ENCODE assay signal across 1 cellular context in the genomic region with DNA sequence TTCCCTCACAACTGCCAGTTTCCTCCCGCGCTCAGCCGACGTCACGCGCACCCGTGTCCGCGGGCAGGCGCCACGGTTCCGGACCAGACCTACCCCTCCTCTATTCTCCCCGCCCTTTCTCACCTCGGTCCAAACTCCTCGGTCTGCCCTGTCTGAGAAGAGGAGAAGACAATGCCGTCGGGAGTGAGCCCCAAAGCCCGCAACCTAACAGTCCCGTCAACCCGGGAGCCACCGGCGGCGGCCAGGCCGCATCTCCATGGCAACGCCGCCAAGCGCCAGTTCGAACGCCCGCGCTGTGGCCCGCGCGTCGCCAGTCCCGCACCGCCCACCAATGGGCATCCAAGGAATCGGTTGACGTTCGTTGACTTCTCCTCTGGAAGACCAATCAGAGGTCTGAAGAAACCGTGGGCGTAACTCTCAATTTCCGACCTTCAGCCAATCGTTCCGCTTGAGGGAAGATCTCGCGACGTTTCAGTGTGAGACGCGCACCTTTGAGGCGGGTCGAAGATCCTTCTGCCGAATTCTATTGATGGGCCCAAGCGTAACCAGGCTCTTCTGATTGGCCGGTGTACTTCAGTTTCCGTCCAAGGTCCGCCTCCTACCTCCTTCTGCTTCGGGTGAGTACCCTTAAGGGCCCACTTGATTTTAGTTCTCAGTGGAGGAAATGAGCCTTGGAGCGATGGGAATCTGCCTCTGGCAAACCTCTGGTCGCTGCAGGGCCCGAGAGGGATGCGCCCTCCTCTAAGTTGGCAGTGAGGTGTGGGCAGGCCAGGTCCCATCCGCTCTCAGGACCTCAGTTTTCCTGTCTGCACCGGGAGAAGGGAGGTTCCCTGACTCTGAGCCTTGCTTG.
TF ChIP-seq lines count a peak whose summit lies in the region.

A gene with protein sequence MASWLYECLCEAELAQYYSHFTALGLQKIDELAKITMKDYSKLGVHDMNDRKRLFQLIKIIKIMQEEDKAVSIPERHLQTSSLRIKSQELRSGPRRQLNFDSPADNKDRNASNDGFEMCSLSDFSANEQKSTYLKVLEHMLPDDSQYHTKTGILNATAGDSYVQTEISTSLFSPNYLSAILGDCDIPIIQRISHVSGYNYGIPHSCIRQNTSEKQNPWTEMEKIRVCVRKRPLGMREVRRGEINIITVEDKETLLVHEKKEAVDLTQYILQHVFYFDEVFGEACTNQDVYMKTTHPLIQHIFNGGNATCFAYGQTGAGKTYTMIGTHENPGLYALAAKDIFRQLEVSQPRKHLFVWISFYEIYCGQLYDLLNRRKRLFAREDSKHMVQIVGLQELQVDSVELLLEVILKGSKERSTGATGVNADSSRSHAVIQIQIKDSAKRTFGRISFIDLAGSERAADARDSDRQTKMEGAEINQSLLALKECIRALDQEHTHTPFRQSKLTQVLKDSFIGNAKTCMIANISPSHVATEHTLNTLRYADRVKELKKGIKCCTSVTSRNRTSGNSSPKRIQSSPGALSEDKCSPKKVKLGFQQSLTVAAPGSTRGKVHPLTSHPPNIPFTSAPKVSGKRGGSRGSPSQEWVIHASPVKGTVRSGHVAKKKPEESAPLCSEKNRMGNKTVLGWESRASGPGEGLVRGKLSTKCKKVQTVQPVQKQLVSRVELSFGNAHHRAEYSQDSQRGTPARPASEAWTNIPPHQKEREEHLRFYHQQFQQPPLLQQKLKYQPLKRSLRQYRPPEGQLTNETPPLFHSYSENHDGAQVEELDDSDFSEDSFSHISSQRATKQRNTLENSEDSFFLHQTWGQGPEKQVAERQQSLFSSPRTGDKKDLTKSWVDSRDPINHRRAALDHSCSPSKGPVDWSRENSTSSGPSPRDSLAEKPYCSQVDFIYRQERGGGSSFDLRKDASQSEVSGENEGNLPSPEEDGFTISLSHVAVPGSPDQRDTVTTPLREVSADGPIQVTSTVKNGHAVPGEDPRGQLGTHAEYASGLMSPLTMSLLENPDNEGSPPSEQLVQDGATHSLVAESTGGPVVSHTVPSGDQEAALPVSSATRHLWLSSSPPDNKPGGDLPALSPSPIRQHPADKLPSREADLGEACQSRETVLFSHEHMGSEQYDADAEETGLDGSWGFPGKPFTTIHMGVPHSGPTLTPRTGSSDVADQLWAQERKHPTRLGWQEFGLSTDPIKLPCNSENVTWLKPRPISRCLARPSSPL (N-terminal part only) (minus strand): TSS at position 286 of the 850 bp plus-strand sequence. CDS start 17,922 bp downstream, outside the sequence.
A gene (plus strand): TSS at position 587 of the 850 bp plus-strand sequence. CDS start 9,471 bp downstream, outside the sequence.

TF ChIP-seq in HEK293, 187 proteins besides CTCF, POLR2A, EP300 and RAD21 (continued from another document and continues in another):
- TF ChIP-seq, protein P1, sequence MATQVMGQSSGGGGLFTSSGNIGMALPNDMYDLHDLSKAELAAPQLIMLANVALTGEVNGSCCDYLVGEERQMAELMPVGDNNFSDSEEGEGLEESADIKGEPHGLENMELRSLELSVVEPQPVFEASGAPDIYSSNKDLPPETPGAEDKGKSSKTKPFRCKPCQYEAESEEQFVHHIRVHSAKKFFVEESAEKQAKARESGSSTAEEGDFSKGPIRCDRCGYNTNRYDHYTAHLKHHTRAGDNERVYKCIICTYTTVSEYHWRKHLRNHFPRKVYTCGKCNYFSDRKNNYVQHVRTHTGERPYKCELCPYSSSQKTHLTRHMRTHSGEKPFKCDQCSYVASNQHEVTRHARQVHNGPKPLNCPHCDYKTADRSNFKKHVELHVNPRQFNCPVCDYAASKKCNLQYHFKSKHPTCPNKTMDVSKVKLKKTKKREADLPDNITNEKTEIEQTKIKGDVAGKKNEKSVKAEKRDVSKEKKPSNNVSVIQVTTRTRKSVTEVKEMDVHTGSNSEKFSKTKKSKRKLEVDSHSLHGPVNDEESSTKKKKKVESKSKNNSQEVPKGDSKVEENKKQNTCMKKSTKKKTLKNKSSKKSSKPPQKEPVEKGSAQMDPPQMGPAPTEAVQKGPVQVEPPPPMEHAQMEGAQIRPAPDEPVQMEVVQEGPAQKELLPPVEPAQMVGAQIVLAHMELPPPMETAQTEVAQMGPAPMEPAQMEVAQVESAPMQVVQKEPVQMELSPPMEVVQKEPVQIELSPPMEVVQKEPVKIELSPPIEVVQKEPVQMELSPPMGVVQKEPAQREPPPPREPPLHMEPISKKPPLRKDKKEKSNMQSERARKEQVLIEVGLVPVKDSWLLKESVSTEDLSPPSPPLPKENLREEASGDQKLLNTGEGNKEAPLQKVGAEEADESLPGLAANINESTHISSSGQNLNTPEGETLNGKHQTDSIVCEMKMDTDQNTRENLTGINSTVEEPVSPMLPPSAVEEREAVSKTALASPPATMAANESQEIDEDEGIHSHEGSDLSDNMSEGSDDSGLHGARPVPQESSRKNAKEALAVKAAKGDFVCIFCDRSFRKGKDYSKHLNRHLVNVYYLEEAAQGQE (tag by site-specific recombination; IDR thresholded peaks at IDR 0.05), result 0 out of 2 replicates have a peak, but pooled peaks have one; percentile 20
- TF ChIP-seq ZNF791 (tag by site-specific recombination; IDR thresholded peaks at IDR 0.05), result no peak
- TF ChIP-seq, protein P2, sequence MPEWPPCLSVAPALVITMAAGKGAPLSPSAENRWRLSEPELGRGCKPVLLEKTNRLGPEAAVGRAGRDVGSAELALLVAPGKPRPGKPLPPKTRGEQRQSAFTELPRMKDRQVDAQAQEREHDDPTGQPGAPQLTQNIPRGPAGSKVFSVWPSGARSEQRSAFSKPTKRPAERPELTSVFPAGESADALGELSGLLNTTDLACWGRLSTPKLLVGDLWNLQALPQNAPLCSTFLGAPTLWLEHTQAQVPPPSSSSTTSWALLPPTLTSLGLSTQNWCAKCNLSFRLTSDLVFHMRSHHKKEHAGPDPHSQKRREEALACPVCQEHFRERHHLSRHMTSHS (tag by site-specific recombination; IDR thresholded peaks at IDR 0.05), result no peak
- TF ChIP-seq MZF1 (tag by site-specific recombination; IDR thresholded peaks at IDR 0.05; ENCODE audit: borderline replicate concordance), result no peak
- TF ChIP-seq ZNF24 (tag by site-specific recombination; IDR thresholded peaks at IDR 0.05), result no peak; the same call in 1 of the 2 replicates
- no peak for TF ChIP-seq ZFP3 (tag by site-specific recombination; IDR thresholded peaks at IDR 0.05; ENCODE audit: low read depth)
- no peak for TF ChIP-seq ZNF521 (tag by site-specific recombination; IDR thresholded peaks at IDR 0.05)
- TF ChIP-seq ZNF621 (tag by site-specific recombination; IDR thresholded peaks at IDR 0.05), result no peak
- TF ChIP-seq HOXC10 (CRISPR knock-in tag; IDR thresholded peaks at IDR 0.05), result no peak
- no peak for TF ChIP-seq OSR2 (tag by site-specific recombination; IDR thresholded peaks at IDR 0.05)
- TF ChIP-seq ZNF707 (tag by site-specific recombination; IDR thresholded peaks at IDR 0.05), result no peak
- TF ChIP-seq, protein P3, sequence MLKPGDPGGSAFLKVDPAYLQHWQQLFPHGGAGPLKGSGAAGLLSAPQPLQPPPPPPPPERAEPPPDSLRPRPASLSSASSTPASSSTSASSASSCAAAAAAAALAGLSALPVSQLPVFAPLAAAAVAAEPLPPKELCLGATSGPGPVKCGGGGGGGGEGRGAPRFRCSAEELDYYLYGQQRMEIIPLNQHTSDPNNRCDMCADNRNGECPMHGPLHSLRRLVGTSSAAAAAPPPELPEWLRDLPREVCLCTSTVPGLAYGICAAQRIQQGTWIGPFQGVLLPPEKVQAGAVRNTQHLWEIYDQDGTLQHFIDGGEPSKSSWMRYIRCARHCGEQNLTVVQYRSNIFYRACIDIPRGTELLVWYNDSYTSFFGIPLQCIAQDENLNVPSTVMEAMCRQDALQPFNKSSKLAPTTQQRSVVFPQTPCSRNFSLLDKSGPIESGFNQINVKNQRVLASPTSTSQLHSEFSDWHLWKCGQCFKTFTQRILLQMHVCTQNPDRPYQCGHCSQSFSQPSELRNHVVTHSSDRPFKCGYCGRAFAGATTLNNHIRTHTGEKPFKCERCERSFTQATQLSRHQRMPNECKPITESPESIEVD (tag by site-specific recombination; IDR thresholded peaks at IDR 0.05), result no peak
- no peak for TF ChIP-seq REPIN1 (tag by site-specific recombination; IDR thresholded peaks at IDR 0.05; ENCODE audit: low read depth)
- TF ChIP-seq, protein P4, sequence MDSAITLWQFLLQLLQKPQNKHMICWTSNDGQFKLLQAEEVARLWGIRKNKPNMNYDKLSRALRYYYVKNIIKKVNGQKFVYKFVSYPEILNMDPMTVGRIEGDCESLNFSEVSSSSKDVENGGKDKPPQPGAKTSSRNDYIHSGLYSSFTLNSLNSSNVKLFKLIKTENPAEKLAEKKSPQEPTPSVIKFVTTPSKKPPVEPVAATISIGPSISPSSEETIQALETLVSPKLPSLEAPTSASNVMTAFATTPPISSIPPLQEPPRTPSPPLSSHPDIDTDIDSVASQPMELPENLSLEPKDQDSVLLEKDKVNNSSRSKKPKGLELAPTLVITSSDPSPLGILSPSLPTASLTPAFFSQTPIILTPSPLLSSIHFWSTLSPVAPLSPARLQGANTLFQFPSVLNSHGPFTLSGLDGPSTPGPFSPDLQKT (IDR thresholded peaks at IDR 0.05; ENCODE audit: borderline replicate concordance, low read depth, low read length), result peak; percentile 99
- TF ChIP-seq SALL2 (tag by site-specific recombination; IDR thresholded peaks at IDR 0.05; ENCODE audit: borderline replicate concordance), result no peak
- no peak for TF ChIP-seq ZNF140 (tag by site-specific recombination; IDR thresholded peaks at IDR 0.05)
- TF ChIP-seq, protein P5, sequence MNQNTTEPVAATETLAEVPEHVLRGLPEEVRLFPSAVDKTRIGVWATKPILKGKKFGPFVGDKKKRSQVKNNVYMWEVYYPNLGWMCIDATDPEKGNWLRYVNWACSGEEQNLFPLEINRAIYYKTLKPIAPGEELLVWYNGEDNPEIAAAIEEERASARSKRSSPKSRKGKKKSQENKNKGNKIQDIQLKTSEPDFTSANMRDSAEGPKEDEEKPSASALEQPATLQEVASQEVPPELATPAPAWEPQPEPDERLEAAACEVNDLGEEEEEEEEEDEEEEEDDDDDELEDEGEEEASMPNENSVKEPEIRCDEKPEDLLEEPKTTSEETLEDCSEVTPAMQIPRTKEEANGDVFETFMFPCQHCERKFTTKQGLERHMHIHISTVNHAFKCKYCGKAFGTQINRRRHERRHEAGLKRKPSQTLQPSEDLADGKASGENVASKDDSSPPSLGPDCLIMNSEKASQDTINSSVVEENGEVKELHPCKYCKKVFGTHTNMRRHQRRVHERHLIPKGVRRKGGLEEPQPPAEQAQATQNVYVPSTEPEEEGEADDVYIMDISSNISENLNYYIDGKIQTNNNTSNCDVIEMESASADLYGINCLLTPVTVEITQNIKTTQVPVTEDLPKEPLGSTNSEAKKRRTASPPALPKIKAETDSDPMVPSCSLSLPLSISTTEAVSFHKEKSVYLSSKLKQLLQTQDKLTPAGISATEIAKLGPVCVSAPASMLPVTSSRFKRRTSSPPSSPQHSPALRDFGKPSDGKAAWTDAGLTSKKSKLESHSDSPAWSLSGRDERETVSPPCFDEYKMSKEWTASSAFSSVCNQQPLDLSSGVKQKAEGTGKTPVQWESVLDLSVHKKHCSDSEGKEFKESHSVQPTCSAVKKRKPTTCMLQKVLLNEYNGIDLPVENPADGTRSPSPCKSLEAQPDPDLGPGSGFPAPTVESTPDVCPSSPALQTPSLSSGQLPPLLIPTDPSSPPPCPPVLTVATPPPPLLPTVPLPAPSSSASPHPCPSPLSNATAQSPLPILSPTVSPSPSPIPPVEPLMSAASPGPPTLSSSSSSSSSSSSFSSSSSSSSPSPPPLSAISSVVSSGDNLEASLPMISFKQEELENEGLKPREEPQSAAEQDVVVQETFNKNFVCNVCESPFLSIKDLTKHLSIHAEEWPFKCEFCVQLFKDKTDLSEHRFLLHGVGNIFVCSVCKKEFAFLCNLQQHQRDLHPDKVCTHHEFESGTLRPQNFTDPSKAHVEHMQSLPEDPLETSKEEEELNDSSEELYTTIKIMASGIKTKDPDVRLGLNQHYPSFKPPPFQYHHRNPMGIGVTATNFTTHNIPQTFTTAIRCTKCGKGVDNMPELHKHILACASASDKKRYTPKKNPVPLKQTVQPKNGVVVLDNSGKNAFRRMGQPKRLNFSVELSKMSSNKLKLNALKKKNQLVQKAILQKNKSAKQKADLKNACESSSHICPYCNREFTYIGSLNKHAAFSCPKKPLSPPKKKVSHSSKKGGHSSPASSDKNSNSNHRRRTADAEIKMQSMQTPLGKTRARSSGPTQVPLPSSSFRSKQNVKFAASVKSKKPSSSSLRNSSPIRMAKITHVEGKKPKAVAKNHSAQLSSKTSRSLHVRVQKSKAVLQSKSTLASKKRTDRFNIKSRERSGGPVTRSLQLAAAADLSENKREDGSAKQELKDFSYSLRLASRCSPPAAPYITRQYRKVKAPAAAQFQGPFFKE (tag by site-specific recombination; IDR thresholded peaks at IDR 0.05; ENCODE audit: borderline replicate concordance), result no peak
- no peak for TF ChIP-seq ZNF202 (tag by site-specific recombination; IDR thresholded peaks at IDR 0.05; ENCODE audit: borderline replicate concordance)
- peak; percentile 75; the same call in 1 of the 2 replicates for TF ChIP-seq ZNF391 (tag by site-specific recombination; IDR thresholded peaks at IDR 0.05; ENCODE audit: borderline replicate concordance, low read depth)
- no peak for TF ChIP-seq ZNF747 (tag by site-specific recombination; IDR thresholded peaks at IDR 0.05)
- TF ChIP-seq ZNF341 (tag by site-specific recombination; IDR thresholded peaks at IDR 0.05; ENCODE audit: low read depth), result no peak
- no peak for TF ChIP-seq HOXA7 (CRISPR knock-in tag; IDR thresholded peaks at IDR 0.05; ENCODE audit: borderline replicate concordance)
- no peak for TF ChIP-seq PRDM1 (tag by site-specific recombination; IDR thresholded peaks at IDR 0.05)
- no peak for TF ChIP-seq ZSCAN23 (tag by site-specific recombination; IDR thresholded peaks at IDR 0.05)
- TF ChIP-seq, protein P6, sequence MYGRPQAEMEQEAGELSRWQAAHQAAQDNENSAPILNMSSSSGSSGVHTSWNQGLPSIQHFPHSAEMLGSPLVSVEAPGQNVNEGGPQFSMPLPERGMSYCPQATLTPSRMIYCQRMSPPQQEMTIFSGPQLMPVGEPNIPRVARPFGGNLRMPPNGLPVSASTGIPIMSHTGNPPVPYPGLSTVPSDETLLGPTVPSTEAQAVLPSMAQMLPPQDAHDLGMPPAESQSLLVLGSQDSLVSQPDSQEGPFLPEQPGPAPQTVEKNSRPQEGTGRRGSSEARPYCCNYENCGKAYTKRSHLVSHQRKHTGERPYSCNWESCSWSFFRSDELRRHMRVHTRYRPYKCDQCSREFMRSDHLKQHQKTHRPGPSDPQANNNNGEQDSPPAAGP (tag by site-specific recombination; IDR thresholded peaks at IDR 0.05), result peak; percentile 87
- no peak for TF ChIP-seq ZNF23 (tag by site-specific recombination; IDR thresholded peaks at IDR 0.05; ENCODE audit: borderline replicate concordance)
- TF ChIP-seq, protein P7, sequence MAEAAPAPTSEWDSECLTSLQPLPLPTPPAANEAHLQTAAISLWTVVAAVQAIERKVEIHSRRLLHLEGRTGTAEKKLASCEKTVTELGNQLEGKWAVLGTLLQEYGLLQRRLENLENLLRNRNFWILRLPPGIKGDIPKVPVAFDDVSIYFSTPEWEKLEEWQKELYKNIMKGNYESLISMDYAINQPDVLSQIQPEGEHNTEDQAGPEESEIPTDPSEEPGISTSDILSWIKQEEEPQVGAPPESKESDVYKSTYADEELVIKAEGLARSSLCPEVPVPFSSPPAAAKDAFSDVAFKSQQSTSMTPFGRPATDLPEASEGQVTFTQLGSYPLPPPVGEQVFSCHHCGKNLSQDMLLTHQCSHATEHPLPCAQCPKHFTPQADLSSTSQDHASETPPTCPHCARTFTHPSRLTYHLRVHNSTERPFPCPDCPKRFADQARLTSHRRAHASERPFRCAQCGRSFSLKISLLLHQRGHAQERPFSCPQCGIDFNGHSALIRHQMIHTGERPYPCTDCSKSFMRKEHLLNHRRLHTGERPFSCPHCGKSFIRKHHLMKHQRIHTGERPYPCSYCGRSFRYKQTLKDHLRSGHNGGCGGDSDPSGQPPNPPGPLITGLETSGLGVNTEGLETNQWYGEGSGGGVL (tag by site-specific recombination; IDR thresholded peaks at IDR 0.05), result no peak
- no peak for TF ChIP-seq BCL11A (tag by site-specific recombination; IDR thresholded peaks at IDR 0.05; ENCODE audit: low read depth)
